25 cellular contexts compared by ENCODE assay signal in genomic region chr22:35818897-35819296, GRCh38.
"Had no signal": no experiment of that assay in that cellular context is flagged by ENCODE, and none has a peak within 500 bp of the region (broad histone marks: within the 10 kb centered on the region; RNA-seq: fewer than 3 reads in every experiment).

No MANE protein-coding gene starts in this region.

- ATAC-seq: HepG2 had no signal

- DNase-seq: IMR-90; Karpas-422; KG1; MG63; NCI-H1092; NCI-H1105 treated with DMSO at 0.1 percent for 48 hours; NCI-H1417 treated with DMSO at 0.1 percent for 48 hours; NCI-H146; NCI-H187; NCI-H2029; NCI-H2081 treated with DMSO at 0.1 percent for 48 hours; NCI-H2171; NCI-H226; NCI-H446; NCI-H510A; NCI-H524 treated with DMSO at 0.1 percent for 48 hours; NCI-H69; NCI-H774; NK-92 treated with Interleukin-12 subunit alpha and Interleukin-12 subunit beta, amount 100 ng/mL, for 24 hours; PC-9; Peyer's patch; Right ventricle myocardium superior; RPMI8226; SK-N-SH had no signal
